8 cellular contexts compared by ENCODE assay signal in the genomic region with DNA sequence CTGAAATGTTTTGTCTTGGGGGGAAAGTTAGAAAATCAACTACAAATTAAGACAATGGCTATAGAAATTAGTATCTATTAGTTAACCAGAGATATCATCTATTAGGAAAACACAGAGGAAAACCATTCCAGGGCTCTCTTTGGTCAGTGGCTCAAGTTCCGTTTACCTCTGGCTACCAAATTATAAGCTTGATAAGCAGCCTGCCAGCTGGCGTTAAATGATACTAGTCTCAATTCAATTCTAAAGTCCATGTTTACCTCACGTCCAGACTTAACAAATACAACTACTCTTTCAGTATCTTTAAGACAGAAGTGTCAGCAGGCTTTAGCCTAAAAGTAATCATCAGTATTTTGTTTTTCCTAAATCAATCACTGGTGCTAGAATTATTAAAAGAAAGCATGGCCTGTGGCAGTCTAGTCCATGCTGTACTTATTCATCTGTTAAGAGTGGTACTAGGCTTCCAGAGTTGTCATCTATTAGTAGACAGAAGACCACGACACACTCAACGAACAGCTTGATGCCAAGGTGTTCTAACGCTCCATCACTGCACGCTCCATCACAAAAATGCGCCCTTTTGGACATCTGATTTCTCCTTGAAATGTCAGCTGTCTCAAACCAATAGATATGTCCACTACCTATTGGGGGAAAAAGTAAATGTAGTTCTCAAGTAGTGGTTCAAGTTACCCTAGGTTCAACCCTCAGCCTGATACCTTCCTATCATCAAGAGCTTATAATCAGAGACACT. TPM values are rescaled to one million over a fixed set of nuclear protein-coding genes. Genes with fewer than 3 reads are reported as not detected.
DNase-seq lines count a peak whose midpoint lies in the region; ATAC-seq and TF ChIP-seq lines count a peak whose summit lies in the region.

No MANE protein-coding gene starts in this region.

- peak overlapping the region; percentile 93 for H3K4me3 Mint-ChIP-seq in WTC11

- H3K27me3 ChIP-seq in hepatocyte = no peaks in the 10 kb centered on the region

- H3K4me1 ChIP-seq in hepatocyte (ENCODE audit: insufficient read depth) = peaks cover 39% of the 10 kb centered on the region

- TF ChIP-seq CTCF in GM12864 (IDR thresholded peaks at IDR 0.05; ENCODE audit: low read depth, low read length, missing control alignments) = no peak
- no peak for TF ChIP-seq CTCF in WTC11 (IDR thresholded peaks at IDR 0.05)
- TF ChIP-seq CTCF in hepatocyte (IDR thresholded peaks at IDR 0.05; ENCODE audit: poor library complexity) = no peak

- no peaks in the 10 kb centered on the region for H3K36me3 ChIP-seq in hepatocyte (replicated peaks; ENCODE audit: insufficient read depth, low read depth)

- ATAC-seq in HG03439 (IDR thresholded peaks at IDR 0.05; ENCODE audit: unreplicated experiment) (peak; percentile 0), WTC11 (no peak)

- H4K20me1 ChIP-seq in hepatocyte (ENCODE audit: insufficient read depth, poor library complexity, severe bottlenecking) = peaks cover 55% of the 10 kb centered on the region

- H3K4me2 ChIP-seq in hepatocyte = peak overlapping the region; percentile 83

- no peaks in the 10 kb centered on the region for H3K9me3 ChIP-seq in hepatocyte (ENCODE audit: low read depth)

- no peaks in the 10 kb centered on the region for H3K27me3 Mint-ChIP-seq in WTC11 (ENCODE audit: low read depth)

- peaks cover 23% of the 10 kb centered on the region for H3K36me3 Mint-ChIP-seq in WTC11

- H3K4me3 ChIP-seq in GM12864 (ENCODE audit: low read depth, low read length) (peak overlapping the region; percentile 86), hepatocyte (peak overlapping the region; percentile 84), skin epidermis (peak overlapping the region; percentile 77 to 95 (median 84))

- H3K9me3 Mint-ChIP-seq in WTC11 = peaks cover 4% of the 10 kb centered on the region

- CTCF ChIA-PET in WTC11 (lab: Charles Lee) = interaction anchor here (1.6 to 2.9 kb wide), 3 partner anchors 244 to 355 kb away, joined by 8 to 31 read pairs (median 12); no protein-coding TSS in a partner anchor

- H3K4me1 Mint-ChIP-seq in WTC11 = peaks cover 61% of the 10 kb centered on the region

- DNase-seq in GM12864 (ENCODE audit: low read depth) = no peak
- no peak for DNase-seq in WTC11 (ENCODE audit: low spot score)
- peak; percentile 36 for DNase-seq in hepatocyte (ENCODE audit: low spot score)
- no peak for DNase-seq in SW 1271 (lab: John Stamatoyannopoulos, UW)
- no peak for DNase-seq in GM03348 (ENCODE audit: low spot score)
- DNase-seq in DMS79 (lab: John Stamatoyannopoulos, UW) = no peak

- H3K9me2 ChIP-seq in hepatocyte (replicated peaks; ENCODE audit: insufficient read depth) = no peaks in the 10 kb centered on the region

- H3K27ac Mint-ChIP-seq in WTC11 = peak overlapping the region; percentile 61

- 3% methylated on average over 8 of the region's 8 CpGs for WGBS in hepatocyte (ENCODE audit: low lambda C conversion rate, missing lambda C conversion rate)

- POLR2A ChIA-PET in WTC11 (lab: Charles Lee) = interaction anchor here (0.6 to 1.2 kb wide), 3 partner anchors 37 to 331 kb away, joined by 3 read pairs; no protein-coding TSS in a partner anchor

- peak overlapping the region; percentile 99 for H3K27ac ChIP-seq in hepatocyte
- H3K27ac ChIP-seq in skin epidermis = peak overlapping the region in 20 of 21 experiments; percentile 91 to 100 (median 98)

- peak overlapping the region; percentile 4 for H2AFZ ChIP-seq in hepatocyte

- H3K79me2 ChIP-seq in hepatocyte = peaks cover 62% of the 10 kb centered on the region

TF ChIP-seq in WTC11, 78 proteins besides CTCF, POLR2A, EP300 and RAD21 (continues in another document):
- no peak for TF ChIP-seq EMX1 (CRISPR knock-in tag; IDR thresholded peaks at IDR 0.05)
- TF ChIP-seq, protein P1, sequence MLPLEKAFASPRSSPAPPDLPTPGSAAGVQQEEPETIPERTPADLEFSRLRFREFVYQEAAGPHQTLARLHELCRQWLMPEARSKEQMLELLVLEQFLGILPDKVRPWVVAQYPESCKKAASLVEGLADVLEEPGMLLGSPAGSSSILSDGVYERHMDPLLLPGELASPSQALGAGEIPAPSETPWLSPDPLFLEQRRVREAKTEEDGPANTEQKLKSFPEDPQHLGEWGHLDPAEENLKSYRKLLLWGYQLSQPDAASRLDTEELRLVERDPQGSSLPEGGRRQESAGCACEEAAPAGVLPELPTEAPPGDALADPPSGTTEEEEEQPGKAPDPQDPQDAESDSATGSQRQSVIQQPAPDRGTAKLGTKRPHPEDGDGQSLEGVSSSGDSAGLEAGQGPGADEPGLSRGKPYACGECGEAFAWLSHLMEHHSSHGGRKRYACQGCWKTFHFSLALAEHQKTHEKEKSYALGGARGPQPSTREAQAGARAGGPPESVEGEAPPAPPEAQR (CRISPR knock-in tag; IDR thresholded peaks at IDR 0.05) = no peak
- TF ChIP-seq, protein P2, sequence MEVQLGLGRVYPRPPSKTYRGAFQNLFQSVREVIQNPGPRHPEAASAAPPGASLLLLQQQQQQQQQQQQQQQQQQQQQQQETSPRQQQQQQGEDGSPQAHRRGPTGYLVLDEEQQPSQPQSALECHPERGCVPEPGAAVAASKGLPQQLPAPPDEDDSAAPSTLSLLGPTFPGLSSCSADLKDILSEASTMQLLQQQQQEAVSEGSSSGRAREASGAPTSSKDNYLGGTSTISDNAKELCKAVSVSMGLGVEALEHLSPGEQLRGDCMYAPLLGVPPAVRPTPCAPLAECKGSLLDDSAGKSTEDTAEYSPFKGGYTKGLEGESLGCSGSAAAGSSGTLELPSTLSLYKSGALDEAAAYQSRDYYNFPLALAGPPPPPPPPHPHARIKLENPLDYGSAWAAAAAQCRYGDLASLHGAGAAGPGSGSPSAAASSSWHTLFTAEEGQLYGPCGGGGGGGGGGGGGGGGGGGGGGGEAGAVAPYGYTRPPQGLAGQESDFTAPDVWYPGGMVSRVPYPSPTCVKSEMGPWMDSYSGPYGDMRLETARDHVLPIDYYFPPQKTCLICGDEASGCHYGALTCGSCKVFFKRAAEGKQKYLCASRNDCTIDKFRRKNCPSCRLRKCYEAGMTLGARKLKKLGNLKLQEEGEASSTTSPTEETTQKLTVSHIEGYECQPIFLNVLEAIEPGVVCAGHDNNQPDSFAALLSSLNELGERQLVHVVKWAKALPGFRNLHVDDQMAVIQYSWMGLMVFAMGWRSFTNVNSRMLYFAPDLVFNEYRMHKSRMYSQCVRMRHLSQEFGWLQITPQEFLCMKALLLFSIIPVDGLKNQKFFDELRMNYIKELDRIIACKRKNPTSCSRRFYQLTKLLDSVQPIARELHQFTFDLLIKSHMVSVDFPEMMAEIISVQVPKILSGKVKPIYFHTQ (CRISPR knock-in tag; IDR thresholded peaks at IDR 0.05) = no peak
- TF ChIP-seq NR3C1 (CRISPR knock-in tag; conservative IDR thresholded peaks at IDR 0.05; ENCODE audit: low read depth) = no peak
- no peak for TF ChIP-seq IRF2 (CRISPR knock-in tag; IDR thresholded peaks at IDR 0.05; ENCODE audit: borderline replicate concordance, low read depth)
- TF ChIP-seq OVOL2 (CRISPR knock-in tag; IDR thresholded peaks at IDR 0.05; ENCODE audit: borderline replicate concordance) = no peak
- no peak for TF ChIP-seq NR2C2 (CRISPR knock-in tag; IDR thresholded peaks at IDR 0.05)
- TF ChIP-seq RORB (CRISPR knock-in tag; IDR thresholded peaks at IDR 0.05) = no peak
- TF ChIP-seq ZNF416 (CRISPR knock-in tag; IDR thresholded peaks at IDR 0.05) = no peak
- no peak for TF ChIP-seq CBFB (CRISPR knock-in tag; IDR thresholded peaks at IDR 0.05; ENCODE audit: low read depth)
- no peak for TF ChIP-seq MYBL2 (CRISPR knock-in tag; IDR thresholded peaks at IDR 0.05)
- no peak for TF ChIP-seq ZNF219 (CRISPR knock-in tag; IDR thresholded peaks at IDR 0.05; ENCODE audit: borderline replicate concordance)
- TF ChIP-seq ZNF232 (CRISPR knock-in tag; IDR thresholded peaks at IDR 0.05) = no peak
- TF ChIP-seq, protein P3, sequence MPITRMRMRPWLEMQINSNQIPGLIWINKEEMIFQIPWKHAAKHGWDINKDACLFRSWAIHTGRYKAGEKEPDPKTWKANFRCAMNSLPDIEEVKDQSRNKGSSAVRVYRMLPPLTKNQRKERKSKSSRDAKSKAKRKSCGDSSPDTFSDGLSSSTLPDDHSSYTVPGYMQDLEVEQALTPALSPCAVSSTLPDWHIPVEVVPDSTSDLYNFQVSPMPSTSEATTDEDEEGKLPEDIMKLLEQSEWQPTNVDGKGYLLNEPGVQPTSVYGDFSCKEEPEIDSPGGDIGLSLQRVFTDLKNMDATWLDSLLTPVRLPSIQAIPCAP (CRISPR knock-in tag; IDR thresholded peaks at IDR 0.05) = no peak
- TF ChIP-seq NFATC4 (CRISPR knock-in tag; IDR thresholded peaks at IDR 0.05) = no peak
- TF ChIP-seq, protein P4, sequence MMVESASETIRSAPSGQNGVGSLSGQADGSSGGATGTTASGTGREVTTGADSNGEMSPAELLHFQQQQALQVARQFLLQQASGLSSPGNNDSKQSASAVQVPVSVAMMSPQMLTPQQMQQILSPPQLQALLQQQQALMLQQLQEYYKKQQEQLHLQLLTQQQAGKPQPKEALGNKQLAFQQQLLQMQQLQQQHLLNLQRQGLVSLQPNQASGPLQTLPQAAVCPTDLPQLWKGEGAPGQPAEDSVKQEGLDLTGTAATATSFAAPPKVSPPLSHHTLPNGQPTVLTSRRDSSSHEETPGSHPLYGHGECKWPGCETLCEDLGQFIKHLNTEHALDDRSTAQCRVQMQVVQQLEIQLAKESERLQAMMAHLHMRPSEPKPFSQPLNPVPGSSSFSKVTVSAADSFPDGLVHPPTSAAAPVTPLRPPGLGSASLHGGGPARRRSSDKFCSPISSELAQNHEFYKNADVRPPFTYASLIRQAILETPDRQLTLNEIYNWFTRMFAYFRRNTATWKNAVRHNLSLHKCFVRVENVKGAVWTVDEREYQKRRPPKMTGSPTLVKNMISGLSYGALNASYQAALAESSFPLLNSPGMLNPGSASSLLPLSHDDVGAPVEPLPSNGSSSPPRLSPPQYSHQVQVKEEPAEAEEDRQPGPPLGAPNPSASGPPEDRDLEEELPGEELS (CRISPR knock-in tag; IDR thresholded peaks at IDR 0.05) = no peak
- no peak for TF ChIP-seq JUN (CRISPR knock-in tag; IDR thresholded peaks at IDR 0.05)
- TF ChIP-seq MXD4 (CRISPR knock-in tag; IDR thresholded peaks at IDR 0.05; ENCODE audit: borderline replicate concordance) = no peak
- TF ChIP-seq, protein P5, sequence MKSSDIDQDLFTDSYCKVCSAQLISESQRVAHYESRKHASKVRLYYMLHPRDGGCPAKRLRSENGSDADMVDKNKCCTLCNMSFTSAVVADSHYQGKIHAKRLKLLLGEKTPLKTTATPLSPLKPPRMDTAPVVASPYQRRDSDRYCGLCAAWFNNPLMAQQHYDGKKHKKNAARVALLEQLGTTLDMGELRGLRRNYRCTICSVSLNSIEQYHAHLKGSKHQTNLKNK (CRISPR knock-in tag; IDR thresholded peaks at IDR 0.05) = no peak

RNA-seq across cellular contexts. Expression of a gene that starts 1.5 kb away (rescaled TPM):
- total RNA-seq in WTC11 (2021) (141 to 159 TPM (median 141 TPM) in 3 replicates), hepatocyte (99.0 and 116 TPM in 2 replicates)
- 74.4 and 78.7 TPM in 2 replicates for polyA plus RNA-seq in hepatocyte
